10 cellular contexts compared by ENCODE assay signal in the genomic region with DNA sequence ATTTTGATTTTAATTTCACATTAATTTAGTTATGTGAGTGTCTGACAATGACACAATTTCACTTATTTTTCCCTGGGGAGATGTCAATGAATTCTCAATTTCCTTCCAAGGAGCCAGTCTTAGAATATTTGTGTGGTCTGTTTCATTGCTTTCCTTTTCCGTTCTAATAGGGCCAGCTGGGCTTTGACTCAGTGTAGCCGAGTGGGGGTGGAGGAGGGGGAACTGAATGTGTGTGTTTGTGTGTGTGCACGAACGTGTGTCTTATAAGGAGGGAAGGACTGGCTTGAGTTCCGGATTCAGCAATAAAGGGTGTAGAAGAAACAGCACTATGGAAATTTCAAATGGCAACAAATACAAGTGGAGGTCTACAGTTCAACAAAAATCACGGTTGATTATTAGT.
A peak's percentile ranks its signal among the peaks of the same experiment; 100 is the strongest.
DNase-seq lines count a peak whose midpoint lies in the region; ATAC-seq and TF ChIP-seq lines count a peak whose summit lies in the region.
"Had no signal": no experiment of that assay in that cellular context is flagged by ENCODE, and none has a peak within 500 bp of the region (broad histone marks: within the 10 kb centered on the region; RNA-seq: fewer than 3 reads in every experiment).

No MANE protein-coding gene starts in this region.

- no peak overlapping the region for H3K4me3 Mint-ChIP-seq in natural killer cell treated with Interleukin-12 subunit alpha and Interleukin-12 subunit beta and Interleukin-15 and Interleukin-18, amount 100 ng/mL, for 72 hours

- H3K27me3 Mint-ChIP-seq in natural killer cell treated with Interleukin-12 subunit alpha and Interleukin-12 subunit beta and Interleukin-15 and Interleukin-18, amount 100 ng/mL, for 72 hours, result no peaks in the 10 kb centered on the region

- peaks cover 34% of the 10 kb centered on the region for H3K4me1 ChIP-seq in MM.1S (ENCODE audit: low read length)
- peaks cover 14% of the 10 kb centered on the region for H3K4me1 ChIP-seq in lower lobe of right lung

- H3K4me1 Mint-ChIP-seq in natural killer cell treated with Interleukin-12 subunit alpha and Interleukin-12 subunit beta and Interleukin-15 and Interleukin-18, amount 100 ng/mL, for 72 hours (ENCODE audit: low read depth in 2 of 2), result no peaks in the 10 kb centered on the region

- H3K36me3 Mint-ChIP-seq in natural killer cell treated with Interleukin-12 subunit alpha and Interleukin-12 subunit beta and Interleukin-15 and Interleukin-18, amount 100 ng/mL, for 72 hours, result peaks cover 8% of the 10 kb centered on the region

- peak overlapping the region; percentile 80 for H3K27ac ChIP-seq in MM.1S (ENCODE audit: low read length)
- no peak overlapping the region for H3K27ac ChIP-seq in lower lobe of right lung

- H3K9me3 ChIP-seq in MM.1S (replicated peaks; ENCODE audit: insufficient read depth, low read length), result no peaks in the 10 kb centered on the region
- no peaks in the 10 kb centered on the region for H3K9me3 ChIP-seq in lower lobe of right lung

- H3K9ac ChIP-seq in MM.1S (ENCODE audit: low read length), result peak overlapping the region; percentile 24; the same call in 1 of the 2 replicates

- no peak overlapping the region for H3K27ac Mint-ChIP-seq in natural killer cell treated with Interleukin-12 subunit alpha and Interleukin-12 subunit beta and Interleukin-15 and Interleukin-18, amount 100 ng/mL, for 72 hours

- peaks cover 7% of the 10 kb centered on the region for H3K9me3 Mint-ChIP-seq in natural killer cell treated with Interleukin-12 subunit alpha and Interleukin-12 subunit beta and Interleukin-15 and Interleukin-18, amount 100 ng/mL, for 72 hours

- no peaks in the 10 kb centered on the region for H4K20me1 ChIP-seq in MM.1S (ENCODE audit: insufficient read depth, low read length)

- intact Hi-C loops in lower lobe of right lung (cut with DNase I), result no loop called here
- intact Hi-C loops in posterior cingulate gyrus (cut with DNase I), result no loop called here

- DNase-seq in MM.1S (peak; percentile 50), lower lobe of right lung (no peak), posterior cingulate gyrus (no peak), AG20443 (ENCODE audit: low spot score) (no peak), DMS 273 (lab: John Stamatoyannopoulos, UW; ENCODE audit: unreplicated experiment) (no peak)
- no peak for DNase-seq in natural killer cell treated with Interleukin-12 subunit alpha and Interleukin-12 subunit beta and Interleukin-15 and Interleukin-18, amount 100 ng/mL, for 72 hours (ENCODE audit: low spot score)
- DNase-seq: NCI-H1694; stimulated activated naive CD8-positive, alpha-beta T cell treated with anti-CD3 and anti-CD28 coated beads, Interleukin-15, Interleukin-2, amounts not matched to agents 100 U/mL and 50 U/mL, for 24 hours had no signal

- H3K27me3 ChIP-seq in MM.1S (replicated peaks; ENCODE audit: insufficient read depth, low read length) (no peaks in the 10 kb centered on the region), lower lobe of right lung (ENCODE audit: low read depth) (no peaks in the 10 kb centered on the region)

- peak overlapping the region; percentile 45 for H3K4me3 ChIP-seq in MM.1S (ENCODE audit: low read length)
- H3K4me3 ChIP-seq in lower lobe of right lung, result no peak overlapping the region

- H2AFZ ChIP-seq in MM.1S (ENCODE audit: low read length), result peak overlapping the region; percentile 77

- H3F3A ChIP-seq in MM.1S (ENCODE audit: insufficient read depth, low read length), result peaks cover 34% of the 10 kb centered on the region

- TF ChIP-seq CTCF in MM.1S (IDR thresholded peaks at IDR 0.05; ENCODE audit: low read length), result no peak
- no peak for TF ChIP-seq CTCF in lower lobe of right lung (IDR thresholded peaks at IDR 0.05)

- peak overlapping the region; percentile 84 for H3K4me2 ChIP-seq in MM.1S (ENCODE audit: low read depth, low read length)

- peak; percentile 37 for ATAC-seq in GM19023 (IDR thresholded peaks at IDR 0.05; ENCODE audit: unreplicated experiment)
- ATAC-seq in HG02759 (IDR thresholded peaks at IDR 0.05; ENCODE audit: unreplicated experiment), result peak; percentile 39
- peak; percentile 42 to 52 for ATAC-seq in lower lobe of right lung
- ATAC-seq in natural killer cell treated with Interleukin-12 subunit alpha and Interleukin-12 subunit beta and Interleukin-15 and Interleukin-18, amount 100 ng/mL, for 72 hours, result no peak
- ATAC-seq: stimulated activated naive CD8-positive, alpha-beta T cell treated with anti-CD3 and anti-CD28 coated beads, Interleukin-15, Interleukin-2, amounts not matched to agents 100 U/mL and 50 U/mL, for 24 hours had no signal

- H3K36me3 ChIP-seq in MM.1S (replicated peaks; ENCODE audit: insufficient read depth, low read length), result no peaks in the 10 kb centered on the region
- no peaks in the 10 kb centered on the region for H3K36me3 ChIP-seq in lower lobe of right lung

- no peaks in the 10 kb centered on the region for H3K9me2 ChIP-seq in MM.1S (replicated peaks; ENCODE audit: insufficient read depth, low read length)

- no peaks in the 10 kb centered on the region for H3K79me2 ChIP-seq in MM.1S (ENCODE audit: low read length)

Comparison
In these comparisons a context has a peak if more than half of its experiments do, and no peak if none do; other contexts are left out.
1. ATAC-seq: peak in GM19023 (single experiment), HG02759 (single experiment) and lower lobe of right lung (2 of 2); none in natural killer cell treated with Interleukin-12 subunit alpha and Interleukin-12 subunit beta and Interleukin-15 and Interleukin-18, amount 100 ng/mL, for 72 hours (0 of 2).